1 cellular context compared by ENCODE assay signal in the genomic region with DNA sequence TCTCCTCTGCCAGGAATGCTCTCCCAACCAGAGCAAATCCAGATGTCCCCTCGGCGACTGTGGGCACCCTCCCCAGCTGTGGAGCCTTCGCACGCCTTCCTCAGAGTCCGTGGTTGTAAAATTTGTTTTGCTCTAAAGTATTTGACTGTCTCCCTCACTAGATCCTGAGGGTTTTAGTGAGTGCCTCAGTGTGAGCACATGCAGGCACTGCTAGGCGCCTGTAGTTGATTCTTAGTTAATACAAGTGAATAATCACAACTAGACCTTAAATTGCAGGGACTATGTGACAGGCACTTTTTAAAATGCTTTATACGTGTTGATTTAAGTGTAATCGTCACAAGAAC.
TF ChIP-seq lines count a peak whose summit lies in the region.

No MANE protein-coding gene starts in this region.

TF ChIP-seq in endothelial cell of umbilical vein, 7 proteins besides CTCF, POLR2A, EP300 and RAD21 (continued from another document):
- TF ChIP-seq MYC (IDR thresholded peaks at IDR 0.05; ENCODE audit: low read depth, low read length) (no peak), GATA2 (IDR thresholded peaks at IDR 0.05; ENCODE audit: insufficient read depth, insufficient read length, low read depth, low read length) (no peak)
- TF ChIP-seq, protein P1, sequence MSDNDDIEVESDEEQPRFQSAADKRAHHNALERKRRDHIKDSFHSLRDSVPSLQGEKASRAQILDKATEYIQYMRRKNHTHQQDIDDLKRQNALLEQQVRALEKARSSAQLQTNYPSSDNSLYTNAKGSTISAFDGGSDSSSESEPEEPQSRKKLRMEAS (IDR thresholded peaks at IDR 0.05; ENCODE audit: insufficient read depth, insufficient read length) = no peak
